ENCODE assay signal across 1 cellular context in the genomic region with DNA sequence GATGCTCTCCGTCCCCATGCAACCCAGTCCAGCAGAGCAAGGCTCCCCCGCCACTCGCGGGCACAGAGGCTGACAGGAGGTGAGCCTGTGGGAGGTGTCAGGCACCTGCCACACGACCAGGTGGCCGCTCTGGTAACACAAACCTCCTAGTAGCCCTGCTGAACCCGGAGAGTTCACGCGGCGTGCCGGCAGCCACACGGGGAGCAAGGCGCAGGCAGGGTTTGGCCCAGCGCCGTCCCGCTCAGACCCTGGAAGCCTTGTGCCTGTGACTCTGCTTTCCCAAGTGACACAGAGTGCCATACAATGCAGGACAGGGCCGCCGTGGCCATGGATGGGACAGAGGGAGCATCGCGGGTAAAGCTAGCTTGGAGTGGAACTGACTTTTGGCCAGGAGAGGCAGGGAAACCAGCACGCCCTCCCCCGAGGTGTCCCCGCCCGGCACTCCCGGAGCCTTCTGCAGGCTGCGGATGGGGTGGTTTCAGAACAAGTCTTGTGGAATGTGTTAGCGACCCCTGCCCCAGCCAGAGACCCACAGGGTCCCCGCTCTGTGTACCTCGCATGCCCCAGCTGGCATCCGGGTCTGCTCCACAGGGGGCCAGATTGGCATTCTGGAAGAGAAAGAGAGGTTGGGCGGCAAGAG.
TF ChIP-seq lines count a peak whose summit lies in the region.

No MANE protein-coding gene starts in this region.

TF ChIP-seq in HepG2, 621 proteins besides CTCF, POLR2A, EP300 and RAD21:
- TF ChIP-seq ZNF687 (CRISPR knock-in tag; IDR thresholded peaks at IDR 0.05), result 0 out of 2 replicates have a peak, but pooled peaks have one; percentile 3
- TF ChIP-seq MEF2D (CRISPR knock-in tag; IDR thresholded peaks at IDR 0.05), result no peak
